ENCODE assay signal across 22 cellular contexts in the genomic region with DNA sequence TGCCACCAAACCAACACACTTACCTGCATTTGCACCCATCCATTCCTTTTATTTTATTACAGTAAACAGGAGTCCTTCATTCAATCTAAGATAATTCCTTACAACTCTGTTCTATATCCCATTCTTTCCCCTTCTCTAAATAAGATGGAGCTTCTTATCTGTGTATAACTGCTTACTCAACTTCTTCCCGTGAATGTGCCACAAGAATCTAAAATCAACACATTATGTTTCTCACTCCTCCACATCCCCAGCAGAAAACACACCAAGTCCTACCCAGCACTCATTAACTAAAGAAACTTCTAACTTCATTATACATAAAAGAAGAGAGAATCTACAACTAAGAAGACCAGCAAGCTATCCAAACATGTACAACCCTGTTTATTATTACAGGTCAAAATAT.
DNase-seq lines count a peak whose midpoint lies in the region; ATAC-seq and TF ChIP-seq lines count a peak whose summit lies in the region.
"Had no signal": no experiment of that assay in that cellular context is flagged by ENCODE, and none has a peak within 500 bp of the region (broad histone marks: within the 10 kb centered on the region; RNA-seq: fewer than 3 reads in every experiment).

No MANE protein-coding gene starts in this region.

- no peaks in the 10 kb centered on the region for H3K27me3 Mint-ChIP-seq in progenitor cell of endocrine pancreas
- H3K27me3 Mint-ChIP-seq: CD4-positive, alpha-beta T cell; CD8-positive, alpha-beta memory T cell had no signal

- peak overlapping the region; percentile 8 for H3K27ac Mint-ChIP-seq in progenitor cell of endocrine pancreas
- H3K27ac Mint-ChIP-seq: CD14-positive monocyte; CD4-positive, alpha-beta T cell; CD8-positive, alpha-beta memory T cell; HFFc6 had no signal

- H3K4me3 ChIP-seq in Karpas-422 (ENCODE audit: low read length), result no peak overlapping the region
- H3K4me3 ChIP-seq: A549; BLaER1 treated with 17β-estradiol and CSF1 and Interleukin-3, amounts not matched to agents 10 nM and 100 nM; HAP-1 had no signal

- no peaks in the 10 kb centered on the region for H3K9me3 ChIP-seq in Karpas-422 (ENCODE audit: low read length)
- H3K9me3 ChIP-seq: A549, BE2C, HAP-1 had no signal

- no peak for ATAC-seq in esophagus mucosa
- ATAC-seq: A549 had no signal

- H3K9me2 ChIP-seq in Karpas-422 (replicated peaks; ENCODE audit: insufficient read depth, low read length), result no peaks in the 10 kb centered on the region

- TF ChIP-seq CTCF in progenitor cell of endocrine pancreas (IDR thresholded peaks at IDR 0.05; ENCODE audit: unreplicated experiment), result no peak

- H3K4me1 ChIP-seq in Karpas-422 (ENCODE audit: low read length), result no peaks in the 10 kb centered on the region
- H3K4me1 ChIP-seq: BE2C, HAP-1 had no signal

- H3K9ac ChIP-seq in Karpas-422 (ENCODE audit: low read length), result no peak overlapping the region
- H3K9ac ChIP-seq: BLaER1 treated with 17β-estradiol and CSF1 and Interleukin-3, amounts not matched to agents 10 nM and 100 nM had no signal

- H4K20me1 ChIP-seq in Karpas-422 (ENCODE audit: insufficient read depth, low read depth, low read length), result no peaks in the 10 kb centered on the region
- H4K20me1 ChIP-seq: BLaER1 treated with 17β-estradiol and CSF1 and Interleukin-3, amounts not matched to agents 10 nM and 100 nM had no signal

- H3K36me3 ChIP-seq in Karpas-422 (ENCODE audit: insufficient read depth, low read length), result no peaks in the 10 kb centered on the region
- H3K36me3 ChIP-seq: BE2C, HAP-1 had no signal

- no peak overlapping the region for H3K4me2 ChIP-seq in Karpas-422 (ENCODE audit: low read depth, low read length, poor library complexity, severe bottlenecking)
- H3K4me2 ChIP-seq: A549; BLaER1 treated with 17β-estradiol and CSF1 and Interleukin-3, amounts not matched to agents 10 nM and 100 nM had no signal

- H2AFZ ChIP-seq in Karpas-422 (ENCODE audit: low read length), result no peak overlapping the region

- no peaks in the 10 kb centered on the region for H3K36me3 Mint-ChIP-seq in progenitor cell of endocrine pancreas (ENCODE audit: insufficient read depth)
- H3K36me3 Mint-ChIP-seq: CD14-positive monocyte; CD8-positive, alpha-beta memory T cell had no signal

- H3K27me3 ChIP-seq in Karpas-422 (ENCODE audit: low read length), result no peaks in the 10 kb centered on the region
- H3K27me3 ChIP-seq: BE2C; BLaER1 treated with 17β-estradiol and CSF1 and Interleukin-3, amounts not matched to agents 10 nM and 100 nM had no signal

- H3K4me1 Mint-ChIP-seq in progenitor cell of endocrine pancreas (ENCODE audit: low read depth), result no peaks in the 10 kb centered on the region
- H3K4me1 Mint-ChIP-seq: CD8-positive, alpha-beta memory T cell had no signal

- H3K27ac ChIP-seq in Karpas-422 (ENCODE audit: low read length), result no peak overlapping the region
- H3K27ac ChIP-seq: A549; BLaER1 treated with 17β-estradiol and CSF1 and Interleukin-3, amounts not matched to agents 10 nM and 100 nM had no signal

- H3K79me2 ChIP-seq in Karpas-422 (ENCODE audit: low read length), result no peaks in the 10 kb centered on the region

- H3K4me3 Mint-ChIP-seq in progenitor cell of endocrine pancreas (ENCODE audit: low read depth), result no peak overlapping the region
- H3K4me3 Mint-ChIP-seq: CD14-positive monocyte; CD4-positive, alpha-beta T cell; CD8-positive, alpha-beta memory T cell; HFFc6 had no signal

- peak; percentile 55 for DNase-seq in amniotic epithelial cell (ENCODE audit: low read depth)
- peak; percentile 32 for DNase-seq in kidney glomerular epithelial cell (lab: John Stamatoyannopoulos, UW)
- DNase-seq in progenitor cell of endocrine pancreas (ENCODE audit: low spot score, unreplicated experiment), result no peak
- DNase-seq in Karpas-422, result no peak
- DNase-seq in mucosa of gallbladder (ENCODE audit: low spot score), result no peak
- DNase-seq: 8988T; ACHN; AML-193; BE2C; CD4-positive, alpha-beta T cell; CD8-positive, alpha-beta memory T cell; DMS 273 treated with DMSO at 0.1 percent for 48 hours; DMS79; EL; GF-D8; GOT3; HFFc6 had no signal

- H3K9me3 Mint-ChIP-seq in progenitor cell of endocrine pancreas (ENCODE audit: low read depth), result peaks cover 8% of the 10 kb centered on the region
- H3K9me3 Mint-ChIP-seq: HFFc6 had no signal

Comparison
In these comparisons a context has a peak if more than half of its experiments do, and no peak if none do; other contexts are left out.
1. DNase-seq: peak in amniotic epithelial cell (single experiment) and kidney glomerular epithelial cell (single experiment); none in progenitor cell of endocrine pancreas (single experiment), Karpas-422 (single experiment) and mucosa of gallbladder (single experiment).